ENCODE assay signal across 8 cellular contexts in the genomic region with DNA sequence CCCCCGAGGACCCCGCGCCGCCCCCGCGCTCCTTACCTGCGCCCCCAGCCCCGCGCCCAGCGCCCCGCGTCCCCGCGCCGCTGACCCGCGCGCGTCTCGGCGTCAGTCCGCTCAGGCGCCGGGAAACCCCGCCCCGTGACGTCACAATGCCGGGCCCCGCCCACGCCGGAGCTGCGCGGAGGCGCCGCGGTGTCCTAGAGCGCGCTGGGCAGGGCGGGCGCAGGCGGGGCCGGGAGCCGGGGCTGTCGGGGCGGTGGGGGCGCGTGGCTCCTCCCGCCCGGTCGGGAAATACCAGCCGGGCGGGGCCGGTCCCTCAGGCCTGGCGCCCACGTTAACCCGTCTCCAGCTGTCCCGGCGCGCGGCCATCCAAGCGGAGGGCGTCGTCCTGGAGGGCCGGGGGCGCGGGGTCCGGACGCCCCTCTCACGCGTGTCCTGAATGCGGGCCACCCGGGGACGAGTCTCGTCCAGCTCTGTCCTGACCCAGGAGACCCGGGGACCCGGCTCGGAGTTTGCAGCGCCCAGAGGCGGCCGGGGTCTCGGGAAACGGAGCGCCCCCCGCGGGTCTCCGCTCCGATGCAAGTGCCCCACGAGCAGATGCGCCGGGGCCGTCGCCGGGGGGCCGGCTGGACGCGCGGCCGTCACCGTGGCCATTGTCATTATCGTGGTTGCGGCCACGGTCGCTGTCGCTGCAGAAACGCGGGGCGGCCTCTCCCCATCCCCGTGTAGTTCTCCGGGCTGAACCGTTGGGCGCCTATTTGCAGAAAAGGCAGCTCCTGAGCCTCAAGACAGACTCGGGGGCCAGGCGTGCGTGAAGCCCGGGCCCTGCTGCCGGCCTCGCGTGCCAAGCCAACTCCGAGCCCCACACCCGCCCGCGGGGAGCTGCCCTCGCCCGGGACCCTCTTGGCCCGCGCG. TPM values are rescaled to one million over a fixed set of nuclear protein-coding genes. Genes with fewer than 3 reads are reported as not detected.
DNase-seq lines count a peak whose midpoint lies in the region; ATAC-seq, FAIRE-seq and TF ChIP-seq lines count a peak whose summit lies in the region.

A gene (minus strand): TSS at position 109 of the 912 bp plus-strand sequence. CDS start 727 bp downstream, outside the sequence.

- in situ Hi-C loops in HepG2 (cut with HindIII; ENCODE audit: extremely low pct_ligation_motif_present, low pct_unique_long_range_greater_than_20kb) = no loop called here

- peaks cover 12% of the 10 kb centered on the region for H3K36me3 Mint-ChIP-seq in activated CD4-positive, alpha-beta T cell treated with anti-CD3 and anti-CD28 coated beads, Interleukin-2, amount 10 ng/mL, durations not matched to agents 7 days and 5 days (ENCODE audit: low read depth)
- peaks cover 40% of the 10 kb centered on the region for H3K36me3 Mint-ChIP-seq in dendritic cell treated with granulocyte-macrophage colony-stimulating factor and Interleukin-4, amounts not matched to agents 40 ng/mL and 50 ng/mL, for 4 days (ENCODE audit: low read depth)

- TF ChIP-seq POLR2A in A549 (IDR thresholded peaks at IDR 0.05; ENCODE audit: low read length) = peak; percentile 54
- TF ChIP-seq POLR2A in HepG2 (IDR thresholded peaks at IDR 0.05; ENCODE audit: insufficient read depth in 1 of 2, low read depth in 2 of 2, low read length in 2 of 2) = no peak

- H3K27ac ChIP-seq in A549 (peak within 1 kb of the TSS; percentile 77 to 95), HepG2 (ENCODE audit: extremely low read length, insufficient read depth, low read length) (peak within 1 kb of the TSS; percentile 55)

- WGBS in A549 (ENCODE audit: missing lambda C conversion rate) = no CpG with 5 or more reads among the region's 127 CpGs
- WGBS in HepG2 (ENCODE audit: low lambda C conversion rate) = 4% methylated on average over 26 of the region's 127 CpGs

- H3K79me2 ChIP-seq in HepG2 (ENCODE audit: insufficient read depth, low read length) = peaks cover 40% of the 10 kb centered on the region

- no TSS peak for BruUV-seq in HepG2 (replicated peaks; lab: Mats Ljungman, UMichigan)

- FAIRE-seq in A549 (lab: Jason Lieb, UNC) (no peak), HepG2 (lab: Jason Lieb, UNC) (no peak)

- H3K36me3 ChIP-seq in HepG2 (replicated peaks in 1 of 2; ENCODE audit: control insufficient read depth in 1 of 2, insufficient read depth in 2 of 2, low read length in 2 of 2) = peaks cover 3 to 4% of the 10 kb centered on the region in 2 experiments; a peak in 3 of 5 replicates

- H3K27me3 ChIP-seq in HepG2 (ENCODE audit: control insufficient read depth in 1 of 2, insufficient read depth in 2 of 2, low read length in 2 of 2) = no peaks in the 10 kb centered on the region; a peak in 1 of 5 replicates

- peak within 1 kb of the TSS; percentile 84 for H3K27ac Mint-ChIP-seq in activated CD4-positive, alpha-beta T cell treated with anti-CD3 and anti-CD28 coated beads, Interleukin-2, amount 10 ng/mL, durations not matched to agents 7 days and 5 days
- peak within 1 kb of the TSS; percentile 90 for H3K27ac Mint-ChIP-seq in dendritic cell treated with granulocyte-macrophage colony-stimulating factor and Interleukin-4, amounts not matched to agents 40 ng/mL and 50 ng/mL, for 4 days

- H2AFZ ChIP-seq in HepG2 (ENCODE audit: low read length) = no peak within 1 kb of the TSS

- ATAC-seq in A549 (peak; percentile 87 to 93), GM18520 (IDR thresholded peaks at IDR 0.05; ENCODE audit: unreplicated experiment) (peak; percentile 49), HG03095 (IDR thresholded peaks at IDR 0.05; ENCODE audit: unreplicated experiment) (peak; percentile 78), HepG2 (peak; percentile 86)

- H3K9me3 ChIP-seq in A549 (no peaks in the 10 kb centered on the region), HepG2 (ENCODE audit: low read length) (no peaks in the 10 kb centered on the region)

- H3K4me1 Mint-ChIP-seq in activated CD4-positive, alpha-beta T cell treated with anti-CD3 and anti-CD28 coated beads, Interleukin-2, amount 10 ng/mL, durations not matched to agents 7 days and 5 days = peaks cover 25% of the 10 kb centered on the region
- H3K4me1 Mint-ChIP-seq in dendritic cell treated with granulocyte-macrophage colony-stimulating factor and Interleukin-4, amounts not matched to agents 40 ng/mL and 50 ng/mL, for 4 days (ENCODE audit: low read depth) = peaks cover 63% of the 10 kb centered on the region

- no peak for TF ChIP-seq CTCF in A549 (IDR thresholded peaks at IDR 0.05)
- TF ChIP-seq CTCF in HepG2 (CRISPR knock-in tag; IDR thresholded peaks at IDR 0.05) = no peak

- POLR2A ChIA-PET in A549 (lab: Yijun Ruan, JAX) = interaction anchor here (1.0 kb wide), 1 partner anchor 12 kb away, joined by 3 read pairs; a partner anchor contains a TSS
- POLR2A ChIA-PET in activated CD4-positive, alpha-beta T cell treated with anti-CD3 and anti-CD28 coated beads, Interleukin-2, amount 10 ng/mL, durations not matched to agents 7 days and 5 days (lab: Charles Lee) = no interaction called here
- POLR2A ChIA-PET in HepG2 (lab: Yijun Ruan, JAX) = interaction anchor here (0.6 to 2.7 kb wide), 7 partner anchors 10 to 82 kb away, joined by 3 to 21 read pairs (median 8); a partner anchor contains a TSS

- H4K20me1 ChIP-seq in HepG2 (ENCODE audit: insufficient read depth, low read length) = peaks cover 4% of the 10 kb centered on the region; the same call in 1 of the 2 replicates

- H3K9ac ChIP-seq in HepG2 (ENCODE audit: insufficient read depth, low read depth, low read length) = peak within 1 kb of the TSS; percentile 85

- intact Hi-C loops in dendritic cell treated with granulocyte-macrophage colony-stimulating factor and Interleukin-4, amounts not matched to agents 40 ng/mL and 50 ng/mL, for 4 days (cut with micrococcal nuclease) = loop anchor here (1.0 to 10.0 kb wide), 5 partner anchors 17 to 272 kb away; a partner anchor contains a TSS
- intact Hi-C loops in HepG2 (cut with micrococcal nuclease; ENCODE audit: unreplicated experiment) = loop anchor here (2.0 kb wide), 1 partner anchor 37 kb away; a partner anchor contains a TSS

- TF ChIP-seq EP300 in A549 (IDR thresholded peaks at IDR 0.05) (no peak), HepG2 (IDR thresholded peaks at IDR 0.05; ENCODE audit: low read depth in 2 of 2, low read length in 2 of 2) (no peak), HepG2 (CRISPR knock-in tag; IDR thresholded peaks at IDR 0.05; ENCODE audit: borderline replicate concordance) (0 out of 2 replicates have a peak, but pooled peaks have one; percentile 26)

- peak within 1 kb of the TSS; percentile 85 for H3K4me2 ChIP-seq in A549
- H3K4me2 ChIP-seq in HepG2 (ENCODE audit: low read depth, low read length) = peak within 1 kb of the TSS; percentile 93

- H3K4me1 ChIP-seq in A549 (no peaks in the 10 kb centered on the region; the same call in 2 of the 3 replicates), HepG2 (ENCODE audit: insufficient read depth, low read length) (peaks cover 54% of the 10 kb centered on the region)

- CTCF ChIA-PET in A549 (lab: Yijun Ruan, JAX) (interaction anchor here (0.6 kb wide), 1 partner anchor 36 kb away, joined by 3 read pairs; no protein-coding TSS in a partner anchor), HepG2 (lab: Yijun Ruan, JAX; ENCODE audit: low intra/inter-chr PET ratio, low total read pairs) (interaction anchor here (1.6 kb wide), 1 partner anchor 18 kb away, joined by 7 read pairs; no protein-coding TSS in a partner anchor)
- CTCF ChIA-PET in activated CD4-positive, alpha-beta T cell treated with anti-CD3 and anti-CD28 coated beads, Interleukin-2, amount 10 ng/mL, durations not matched to agents 7 days and 5 days (lab: Charles Lee) = interaction anchor here (3.2 kb wide), 1 partner anchor 11 kb away, joined by 13 read pairs; no protein-coding TSS in a partner anchor

- TF ChIP-seq RAD21 in A549 (conservative IDR thresholded peaks at IDR 0.05 in 1 of 2, IDR thresholded peaks at IDR 0.05 in 1 of 2) = no peak
- TF ChIP-seq RAD21 in HepG2 (CRISPR knock-in tag; IDR thresholded peaks at IDR 0.05) = 0 out of 2 replicates have a peak, but pooled peaks have one; percentile 9

- peak; percentile 43 to 66 for DNase-seq in A549 (ENCODE audit: low read depth in 1 of 2, low spot score in 1 of 2)
- peak; percentile 67 for DNase-seq in NCI-H460 (ENCODE audit: extremely low read depth, low read depth)
- peak; percentile 93 for DNase-seq in activated CD4-positive, alpha-beta T cell treated with anti-CD3 and anti-CD28 coated beads, Interleukin-2, amount 10 ng/mL, durations not matched to agents 7 days and 5 days
- peak; percentile 57 for DNase-seq in HepG2 (ENCODE audit: low spot score)
- peak; percentile 98 for DNase-seq in stimulated activated CD4-positive, alpha-beta T cell treated with anti-CD3 and anti-CD28 coated beads, Interleukin-4, amount 100 ng/mL, for 1 hour

- peaks cover 10% of the 10 kb centered on the region for H3K27me3 Mint-ChIP-seq in activated CD4-positive, alpha-beta T cell treated with anti-CD3 and anti-CD28 coated beads, Interleukin-2, amount 10 ng/mL, durations not matched to agents 7 days and 5 days
- peaks cover 4% of the 10 kb centered on the region for H3K27me3 Mint-ChIP-seq in dendritic cell treated with granulocyte-macrophage colony-stimulating factor and Interleukin-4, amounts not matched to agents 40 ng/mL and 50 ng/mL, for 4 days

- H3K4me3 ChIP-seq in A549 = peak within 1 kb of the TSS; percentile 87
- H3K4me3 ChIP-seq in HepG2 (replicated peaks in 1 of 3; ENCODE audit: insufficient read depth in 1 of 3, low read depth in 2 of 3, low read length in 3 of 3) = peak within 1 kb of the TSS; percentile 85 to 89 (median 88)

- peak within 1 kb of the TSS; percentile 83 for H3K4me3 Mint-ChIP-seq in activated CD4-positive, alpha-beta T cell treated with anti-CD3 and anti-CD28 coated beads, Interleukin-2, amount 10 ng/mL, durations not matched to agents 7 days and 5 days
- peak within 1 kb of the TSS; percentile 91 for H3K4me3 Mint-ChIP-seq in dendritic cell treated with granulocyte-macrophage colony-stimulating factor and Interleukin-4, amounts not matched to agents 40 ng/mL and 50 ng/mL, for 4 days

- no peaks in the 10 kb centered on the region for H3K9me3 Mint-ChIP-seq in activated CD4-positive, alpha-beta T cell treated with anti-CD3 and anti-CD28 coated beads, Interleukin-2, amount 10 ng/mL, durations not matched to agents 7 days and 5 days
- H3K9me3 Mint-ChIP-seq in dendritic cell treated with granulocyte-macrophage colony-stimulating factor and Interleukin-4, amounts not matched to agents 40 ng/mL and 50 ng/mL, for 4 days = no peaks in the 10 kb centered on the region

RNA-seq across cellular contexts. Expression of the gene that starts here (rescaled TPM):
- 4.5 and 4.8 TPM in 2 replicates for polyA plus RNA-seq in A549 (2011; rRNA removed)
- 11.5 and 16.0 TPM in 2 replicates for polyA plus RNA-seq in A549 (2012; cell fraction: cytosol; rRNA removed)
- 24.9 and 26.0 TPM in 2 replicates for polyA plus RNA-seq in A549 (2012; cell fraction: nucleus; rRNA removed)
- 9.5 to 11.5 TPM (median 10.1 TPM) in 3 replicates for polyA plus RNA-seq in A549 (2017; fragmentation: RNase III; extraction: RNeasy Plus Mini Kit Qiagen cat#74134 plus additional on column Dnase treatment)
- polyA minus RNA-seq in A549 (2011; rRNA and poly(A)+ RNA removed) = 5.3 and 9.2 TPM in 2 replicates
- total RNA-seq in NCI-H460 (2014; rRNA removed; shearing (Covaris generic)) = 17.0 and 19.1 TPM in 2 replicates
- polyA plus RNA-seq in NCI-H460 (2014; cell fraction: nucleus; rRNA removed) = 33.9 and 36.4 TPM in 2 replicates
- total RNA-seq in activated CD4-positive, alpha-beta T cell treated with anti-CD3 and anti-CD28 coated beads, Interleukin-2, amount 10 ng/mL, durations not matched to agents 7 days and 5 days = 10 to 100 TPM; 28.3 to 34.6 TPM
- total RNA-seq in HepG2 (2016; rRNA removed; fragmentation: Illumina TruSeq; extraction: Trizol) = 30.3 and 41.9 TPM in 2 replicates
- 40.5 and 40.6 TPM in 2 replicates for total RNA-seq in HepG2 (2016; cell fraction: cytosol; rRNA removed; fragmentation: Illumina TruSeq; extraction: Trizol; ENCODE audit: low read depth)
- 29.0 and 42.7 TPM in 2 replicates for total RNA-seq in HepG2 (2016; cell fraction: insoluble cytoplasmic fraction; rRNA removed; fragmentation: Illumina TruSeq; extraction: Trizol)
- total RNA-seq in HepG2 (2016; cell fraction: membrane; rRNA removed; fragmentation: Illumina TruSeq; extraction: Trizol) = 74.6 and 79.6 TPM in 2 replicates
- 24.3 and 28.3 TPM in 2 replicates for total RNA-seq in HepG2 (2016; cell fraction: nucleus; rRNA removed; fragmentation: Illumina TruSeq; extraction: Trizol)
- 33.5 and 62.5 TPM in 2 replicates for polyA plus RNA-seq in HepG2 (2011; rRNA removed)
- polyA plus RNA-seq in HepG2 (2011; cell fraction: cytosol; rRNA removed) = 56.8 and 67.4 TPM in 2 replicates
- 84.2 and 87.0 TPM in 2 replicates for polyA plus RNA-seq in HepG2 (2011; cell fraction: nucleus; rRNA removed)
- 46.8 and 62.2 TPM in 2 replicates for polyA plus RNA-seq in HepG2 (2012)
- polyA plus RNA-seq in HepG2 (2016; cell fraction: cytosol; fragmentation: Illumina TruSeq; extraction: Trizol; ENCODE audit: low read depth) = 45.1 and 50.9 TPM in 2 replicates
- polyA plus RNA-seq in HepG2 (2016; cell fraction: insoluble cytoplasmic fraction; fragmentation: Illumina TruSeq; extraction: Trizol; ENCODE audit: low read depth) = 33.6 and 33.8 TPM in 2 replicates
- polyA plus RNA-seq in HepG2 (2016; cell fraction: membrane; fragmentation: Illumina TruSeq; extraction: Trizol; ENCODE audit: low read depth) = 69.1 and 69.7 TPM in 2 replicates
- polyA plus RNA-seq in HepG2 (2016; cell fraction: nucleus; fragmentation: Illumina TruSeq; extraction: Trizol; ENCODE audit: insufficient read depth, low read depth) = 43.3 and 46.8 TPM in 2 replicates
- polyA minus RNA-seq in HepG2 (2011; rRNA and poly(A)+ RNA removed; ENCODE audit: low replicate concordance) = 19.8 and 109 TPM in 2 replicates
- polyA minus RNA-seq in HepG2 (2011; cell fraction: cytosol; rRNA and poly(A)+ RNA removed) = 28.8 and 32.5 TPM in 2 replicates
- 27.0 and 33.3 TPM in 2 replicates for polyA minus RNA-seq in HepG2 (2011; cell fraction: nucleus; rRNA and poly(A)+ RNA removed)

Comparison
In these comparisons a context has a peak if more than half of its experiments do, and no peak if none do; other contexts are left out.
1. Peak in every context shown above with its lines: DNase-seq, ATAC-seq, H3K4me3 ChIP-seq and H3K27ac ChIP-seq.